In genomic region chrX:108584617-108585211, GRCh38 we compare ENCODE assay signal across 10 cellular contexts.
A peak's percentile ranks its signal among the peaks of the same experiment; 100 is the strongest.
DNase-seq lines count a peak whose midpoint lies in the region; ATAC-seq and TF ChIP-seq lines count a peak whose summit lies in the region.
"Had no signal": no experiment of that assay in that cellular context is flagged by ENCODE, and none has a peak within 500 bp of the region (broad histone marks: within the 10 kb centered on the region; RNA-seq: fewer than 3 reads in every experiment).

No MANE protein-coding gene starts in this region.

- H3K14ac ChIP-seq in neuronal stem cell (ENCODE audit: low read length), result no peak overlapping the region

- H3K4me2 ChIP-seq in neuronal stem cell (ENCODE audit: insufficient read depth, low read length, poor library complexity, severe bottlenecking), result no peak overlapping the region

- H4K91ac ChIP-seq in neuronal stem cell (ENCODE audit: low read depth, low read length, poor library complexity), result no peak overlapping the region

- no peak overlapping the region for H2BK120ac ChIP-seq in neuronal stem cell (ENCODE audit: low read depth, low read length)

- no peak overlapping the region for H2BK5ac ChIP-seq in neuronal stem cell (ENCODE audit: low read length)

- H2BK15ac ChIP-seq in neuronal stem cell (ENCODE audit: low read length), result no peak overlapping the region

- no peak overlapping the region for H2AFZ ChIP-seq in neuronal stem cell (ENCODE audit: low read length)

- H3K4ac ChIP-seq in neuronal stem cell (ENCODE audit: low read length), result no peak overlapping the region

- H3K27me3 ChIP-seq in neuronal stem cell (ENCODE audit: control insufficient read depth in 3 of 3, insufficient read depth in 3 of 3, low read depth in 1 of 3, low read length in 3 of 3), result no peaks in the 10 kb centered on the region

- no peaks in the 10 kb centered on the region for H3K9me3 ChIP-seq in neuronal stem cell (replicated peaks in 1 of 2; ENCODE audit: control insufficient read depth in 2 of 2, insufficient read depth in 1 of 2, low read depth in 1 of 2, low read length in 2 of 2)
- H3K9me3 ChIP-seq: heart right ventricle had no signal

- no peaks in the 10 kb centered on the region for H3K79me1 ChIP-seq in neuronal stem cell (ENCODE audit: low read depth, low read length)

- no peak overlapping the region for H4K8ac ChIP-seq in neuronal stem cell (ENCODE audit: low read depth, low read length)

- DNase-seq in GM12864 (ENCODE audit: low read depth) (peak; percentile 0), LNCaP clone FGC (ENCODE audit: low read depth) (no peak), cerebellar cortex (ENCODE audit: low spot score) (peak; percentile 1), neuronal stem cell (ENCODE audit: low spot score) (peak; percentile 1), KG1 (lab: John Stamatoyannopoulos, UW) (no peak)
- DNase-seq: heart right ventricle, NCI-H345 had no signal

- TF ChIP-seq CTCF in GM12864 (IDR thresholded peaks at IDR 0.05; ENCODE audit: low read depth, low read length, missing control alignments) (peak; percentile 40), LNCaP clone FGC (IDR thresholded peaks at IDR 0.05; ENCODE audit: control insufficient read depth, extremely low read depth, insufficient read depth) (peak; percentile 50)

- no peak overlapping the region for H2AK5ac ChIP-seq in neuronal stem cell (ENCODE audit: low read depth, low read length)

- no peak overlapping the region for H3K18ac ChIP-seq in neuronal stem cell (ENCODE audit: low read length)

- H3K36me3 ChIP-seq in neuronal stem cell (replicated peaks in 1 of 2; ENCODE audit: control insufficient read depth in 2 of 2, insufficient read depth in 2 of 2, low read length in 2 of 2), result peaks cover 0 to 36% of the 10 kb centered on the region in 2 donors

- no peak overlapping the region for H3K27ac ChIP-seq in neuronal stem cell (replicated peaks; ENCODE audit: low read length)
- H3K27ac ChIP-seq: heart right ventricle had no signal

- ATAC-seq in GM19023 (IDR thresholded peaks at IDR 0.05; ENCODE audit: unreplicated experiment), result no peak
- no peak for ATAC-seq in GM21526 (IDR thresholded peaks at IDR 0.05; ENCODE audit: low FRiP score, unreplicated experiment)
- no peak for ATAC-seq in GM21447 (IDR thresholded peaks at IDR 0.05; ENCODE audit: unreplicated experiment)
- ATAC-seq: heart right ventricle had no signal

- no peak overlapping the region for H3K4me3 ChIP-seq in GM12864 (ENCODE audit: low read depth, low read length)
- no peak overlapping the region for H3K4me3 ChIP-seq in LNCaP clone FGC (ENCODE audit: low read depth, low read length)
- no peak overlapping the region for H3K4me3 ChIP-seq in neuronal stem cell (ENCODE audit: low read length in 2 of 2)
- H3K4me3 ChIP-seq: heart right ventricle had no signal

- H3K4me1 ChIP-seq in neuronal stem cell (ENCODE audit: control insufficient read depth in 2 of 2, insufficient read depth in 1 of 2, low read depth in 1 of 2, low read length in 2 of 2), result no peaks in the 10 kb centered on the region
- H3K4me1 ChIP-seq: heart right ventricle had no signal

- no peak overlapping the region for H3K9ac ChIP-seq in neuronal stem cell (ENCODE audit: low read depth, low read length, poor library complexity)

- H3K23ac ChIP-seq in neuronal stem cell (ENCODE audit: low read depth, low read length, poor library complexity), result no peak overlapping the region

- no peak overlapping the region for H2BK12ac ChIP-seq in neuronal stem cell (ENCODE audit: low read length)

- no CpG with 5 or more reads among the region's 2 CpGs for WGBS in neuronal stem cell (ENCODE audit: extremely low coverage in 2 of 2, insufficient read length in 2 of 2, insufficient replicate concordance in 1 of 2), 2 donors

Comparison
In these comparisons a context has a peak if more than half of its experiments do, and no peak if none do; other contexts are left out.
1. DNase-seq: peak in GM12864 (single experiment), cerebellar cortex (single experiment) and neuronal stem cell (single experiment); none in LNCaP clone FGC (single experiment) and KG1 (single experiment).